8 cellular contexts compared by ENCODE assay signal in the genomic region with DNA sequence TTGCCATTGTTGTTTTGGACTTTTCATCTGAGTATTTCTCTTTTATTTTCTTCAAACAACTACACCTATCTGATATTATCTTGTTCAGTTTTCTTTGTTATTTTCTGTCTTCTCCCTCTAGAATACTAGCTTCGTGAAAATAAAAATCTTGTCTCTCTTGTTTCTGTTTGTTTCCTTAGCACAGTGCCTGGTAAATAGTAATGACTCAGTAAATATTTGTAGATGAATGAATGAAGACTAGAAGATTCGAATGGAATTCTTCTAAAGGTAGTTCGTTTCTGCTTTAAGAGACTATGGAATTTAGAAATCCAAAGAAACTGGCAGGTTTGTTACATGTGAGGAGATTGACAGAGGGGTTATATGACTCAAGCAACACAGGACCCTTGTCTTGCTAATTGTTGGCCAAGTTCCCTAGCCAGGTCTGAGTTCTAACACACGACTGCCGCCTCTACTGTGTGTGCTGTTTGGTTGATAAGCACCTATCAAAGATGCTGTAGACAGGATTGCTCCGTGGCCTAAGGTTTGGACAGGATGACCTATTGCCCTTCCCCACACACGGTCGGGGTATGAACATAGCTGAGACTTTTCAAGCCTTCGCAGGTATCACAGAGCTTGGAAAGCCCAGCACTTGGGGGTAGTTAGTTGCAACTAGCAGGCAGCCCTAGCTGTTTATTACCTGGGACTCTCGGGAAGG. TPM values are rescaled to one million over a fixed set of nuclear protein-coding genes. Genes with fewer than 3 reads are reported as not detected.
A peak's percentile ranks its signal among the peaks of the same experiment; 100 is the strongest.
DNase-seq lines count a peak whose midpoint lies in the region; ATAC-seq and TF ChIP-seq lines count a peak whose summit lies in the region.

No MANE protein-coding gene starts in this region.

- CTCF ChIA-PET in CD8-positive, alpha-beta memory T cell (lab: Charles Lee), result interaction anchor here (1.1 to 1.5 kb wide), 4 partner anchors 10 to 82 kb away, joined by 3 to 5 read pairs (median 3); no protein-coding TSS in a partner anchor
- CTCF ChIA-PET in HEK293T (lab: Yijun Ruan, JAX), result interaction anchor here (0.6 to 1.1 kb wide), 2 partner anchors 16 to 61 kb away, joined by 3 to 5 read pairs; no protein-coding TSS in a partner anchor

- H3K9me3 ChIP-seq in CD8-positive, alpha-beta memory T cell (ENCODE audit: low read length), result no peaks in the 10 kb centered on the region
- H3K9me3 ChIP-seq in KOPT-K1 (ENCODE audit: insufficient read depth, low read length, poor library complexity, severe bottlenecking), result no peaks in the 10 kb centered on the region
- no peaks in the 10 kb centered on the region for H3K9me3 ChIP-seq in uterus

- TF ChIP-seq POLR2A in uterus (IDR thresholded peaks at IDR 0.05), result no peak

- intact Hi-C loops in uterus (cut with DNase I; ENCODE audit: low total_unique reads), result no loop called here

- peaks cover 42 to 50% (median 47%) of the 10 kb centered on the region in 3 donors for H3K4me1 Mint-ChIP-seq in CD8-positive, alpha-beta memory T cell
- H3K4me1 Mint-ChIP-seq in memory B cell, result peaks cover 28% of the 10 kb centered on the region

- H3K36me3 Mint-ChIP-seq in CD8-positive, alpha-beta memory T cell, result peaks cover 0 to 7% (median 5%) of the 10 kb centered on the region in 3 donors
- H3K36me3 Mint-ChIP-seq in memory B cell, result no peaks in the 10 kb centered on the region

- no peaks in the 10 kb centered on the region for H3K9me3 Mint-ChIP-seq in CD8-positive, alpha-beta memory T cell
- no peaks in the 10 kb centered on the region for H3K9me3 Mint-ChIP-seq in memory B cell

- ATAC-seq in GM19463 (IDR thresholded peaks at IDR 0.05; ENCODE audit: unreplicated experiment), result peak; percentile 2
- peak; percentile 2 for ATAC-seq in memory B cell (ENCODE audit: low read depth)

- peak overlapping the region; percentile 84 for H3K27ac ChIP-seq in CD8-positive, alpha-beta memory T cell (ENCODE audit: low read depth, low read length)
- H3K27ac ChIP-seq in KOPT-K1 (ENCODE audit: low read depth, low read length, poor library complexity, severe bottlenecking), result peak overlapping the region; percentile 89
- peak overlapping the region; percentile 82 to 89 for H3K27ac ChIP-seq in uterus

- H3K4me1 ChIP-seq in CD8-positive, alpha-beta memory T cell (ENCODE audit: insufficient read depth, low read length), result peaks cover 32% of the 10 kb centered on the region
- no peaks in the 10 kb centered on the region for H3K4me1 ChIP-seq in uterus

- H3K27ac Mint-ChIP-seq in CD8-positive, alpha-beta memory T cell, result peak overlapping the region; percentile 28 to 91 (median 67)
- peak overlapping the region; percentile 78 for H3K27ac Mint-ChIP-seq in memory B cell

- TF ChIP-seq CTCF in cardiac fibroblast (IDR thresholded peaks at IDR 0.05; ENCODE audit: low read depth, low read length), result no peak
- no peak for TF ChIP-seq CTCF in uterus (IDR thresholded peaks at IDR 0.05)

- no peak for DNase-seq in CD8-positive, alpha-beta memory T cell
- DNase-seq in cardiac fibroblast (ENCODE audit: low read depth in 2 of 2), result peak in 1 of 2 donors; percentile 8
- no peak for DNase-seq in memory B cell (ENCODE audit: low spot score in 2 of 2)
- no peak for DNase-seq in uterus
- no peak for DNase-seq in HEK293T (ENCODE audit: extremely low spot score)
- no peak for DNase-seq in stimulated activated naive CD4-positive, alpha-beta T cell (lab: John Stamatoyannopoulos, UW)

- no peaks in the 10 kb centered on the region for H3K27me3 ChIP-seq in CD8-positive, alpha-beta memory T cell (ENCODE audit: insufficient read depth, low read length, poor library complexity, severe bottlenecking)
- no peaks in the 10 kb centered on the region for H3K27me3 ChIP-seq in uterus

- no peaks in the 10 kb centered on the region for H3K36me3 ChIP-seq in CD8-positive, alpha-beta memory T cell (ENCODE audit: insufficient read depth, low read length)
- H3K36me3 ChIP-seq in KOPT-K1 (ENCODE audit: insufficient read depth, low read length), result peaks cover 10% of the 10 kb centered on the region
- H3K36me3 ChIP-seq in uterus, result no peaks in the 10 kb centered on the region

- peak overlapping the region; percentile 87 for H3K4me3 ChIP-seq in CD8-positive, alpha-beta memory T cell (ENCODE audit: low read length)
- H3K4me3 ChIP-seq in cardiac fibroblast (replicated peaks in 1 of 2; ENCODE audit: low read depth in 2 of 2, low read length in 2 of 2) (peak overlapping the region; percentile 94), uterus (peak overlapping the region; percentile 67 to 79)

- no peaks in the 10 kb centered on the region for H3K27me3 Mint-ChIP-seq in CD8-positive, alpha-beta memory T cell
- H3K27me3 Mint-ChIP-seq in memory B cell, result no peaks in the 10 kb centered on the region

- POLR2A ChIA-PET in CD8-positive, alpha-beta memory T cell (lab: Charles Lee), result interaction anchor here (1.3 kb wide), 1 partner anchor 44 kb away, joined by 6 read pairs; no protein-coding TSS in a partner anchor
- POLR2A ChIA-PET in HEK293T (lab: Yijun Ruan, JAX), result interaction anchor here (0.6 to 1.3 kb wide), 7 partner anchors 29 to 83 kb away, joined by 3 to 6 read pairs (median 4); partner anchors contain the start of gene FZD4

- H3K4me3 Mint-ChIP-seq in CD8-positive, alpha-beta memory T cell, result peak overlapping the region; percentile 93 to 100 (median 97)
- H3K4me3 Mint-ChIP-seq in memory B cell, result peak overlapping the region; percentile 95

TF ChIP-seq in HEK293T, 16 proteins besides CTCF, POLR2A, EP300 and RAD21:
- TF ChIP-seq FOXM1 (IDR thresholded peaks at IDR 0.05; ENCODE audit: borderline replicate concordance), result no peak
- TF ChIP-seq ZNF384 (IDR thresholded peaks at IDR 0.05), result no peak
- TF ChIP-seq L3MBTL2 (conservative IDR thresholded peaks at IDR 0.05), result no peak
- TF ChIP-seq LEF1 (IDR thresholded peaks at IDR 0.05; ENCODE audit: borderline replicate concordance), result no peak
- no peak for TF ChIP-seq NFRKB (IDR thresholded peaks at IDR 0.05)
- TF ChIP-seq FOXA1 (IDR thresholded peaks at IDR 0.05), result no peak
- TF ChIP-seq ELF4 (IDR thresholded peaks at IDR 0.05), result no peak

RNA-seq across cellular contexts. Expression of gene TMEM135, which starts 0.8 kb away (rescaled TPM):
- 10 to 100 TPM; 12.9 to 18.8 TPM for total RNA-seq in CD8-positive, alpha-beta memory T cell
- 5.9 TPM for polyA plus RNA-seq in CD8-positive, alpha-beta memory T cell
- total RNA-seq in uterus, result 10 to 100 TPM; 19.0 to 38.5 (median 29.5) TPM
